In genomic region chr5:174665347-174665746, GRCh38 we compare ENCODE assay signal across 8 cellular contexts. TPM values are rescaled to one million over a fixed set of nuclear protein-coding genes. Genes with fewer than 3 reads are reported as not detected.
"Had no signal": no experiment of that assay in that cellular context is flagged by ENCODE, and none has a peak within 500 bp of the region (broad histone marks: within the 10 kb centered on the region; RNA-seq: fewer than 3 reads in every experiment).

No MANE protein-coding gene starts in this region.

- FAIRE-seq: G401.6, GM12878, GM12891, GM12892, GM18507, GM19239 had no signal

- ATAC-seq: GM12878 had no signal

- DNase-seq: GDM1, GF-D8 had no signal

- H3K4me3 ChIP-seq: GM12878 had no signal

RNA-seq across cellular contexts. Expression of gene MSX2, which starts 59.0 kb away (rescaled TPM):
- total RNA-seq: GM12878 had no signal
- polyA plus RNA-seq: GM12878 had no signal
